17 cellular contexts compared by ENCODE assay signal in genomic region chr13:111130111-111130508, GRCh38.
"Had no signal": no experiment of that assay in that cellular context is flagged by ENCODE, and none has a peak within 500 bp of the region (broad histone marks: within the 10 kb centered on the region; RNA-seq: fewer than 3 reads in every experiment).

No MANE protein-coding gene starts in this region.

- H3K27me3 ChIP-seq: breast epithelium, thyroid gland had no signal

- H3K9me3 ChIP-seq: breast epithelium, lower lobe of right lung, thyroid gland had no signal

- H3K27ac ChIP-seq: breast epithelium, coronary artery, foreskin keratinocyte, lower lobe of right lung, thyroid gland had no signal

- H3K36me3 ChIP-seq: breast epithelium, lower lobe of right lung, thyroid gland had no signal

- ATAC-seq: activated T-cell treated with anti-CD3 and anti-CD28 coated beads, Interleukin-2, amount 50 U/mL, for 72 hours; foreskin keratinocyte; lower lobe of right lung had no signal

- H3K27me3 Mint-ChIP-seq: activated naive CD4-positive, alpha-beta T cell treated with anti-CD3 and anti-CD28 coated beads, Interleukin-2, amount 50 U/mL, for 24 hours had no signal

- H3K27ac Mint-ChIP-seq: activated naive CD4-positive, alpha-beta T cell treated with anti-CD3 and anti-CD28 coated beads, Interleukin-2, amount 50 U/mL, for 24 hours; activated T-cell treated with anti-CD3 and anti-CD28 coated beads, Interleukin-2, amount 50 U/mL, for 72 hours; natural killer cell treated with Interleukin-12 subunit alpha and Interleukin-12 subunit beta and Interleukin-15 and Interleukin-18, amount 100 ng/mL, for 72 hours had no signal

- H3K4me3 ChIP-seq: breast epithelium, coronary artery, lower lobe of right lung, thyroid gland had no signal

- FAIRE-seq: astrocyte, keratinocyte, TTC549 had no signal

- DNase-seq: activated CD4-positive, alpha-beta T cell treated with anti-CD3 and anti-CD28 coated beads, Interleukin-2, amount 50 U/mL, for 4 hours; activated effector memory CD4-positive, alpha-beta T cell treated with anti-CD3 and anti-CD28 coated beads, Interleukin-2, amount 50 U/mL, for 16 hours; activated T-cell treated with anti-CD3 and anti-CD28 coated beads, Interleukin-2, amount 50 U/mL, for 72 hours; foreskin keratinocyte; hippocampal formation; lower lobe of right lung; occipital lobe; stimulated activated naive CD4-positive, alpha-beta T cell; thyroid gland had no signal

- H3K9me3 Mint-ChIP-seq: activated naive CD4-positive, alpha-beta T cell treated with anti-CD3 and anti-CD28 coated beads, Interleukin-2, amount 50 U/mL, for 24 hours; activated T-cell treated with anti-CD3 and anti-CD28 coated beads, Interleukin-2, amount 50 U/mL, for 72 hours; mesothelial cell of epicardium; natural killer cell treated with Interleukin-12 subunit alpha and Interleukin-12 subunit beta and Interleukin-15 and Interleukin-18, amount 100 ng/mL, for 72 hours had no signal

- H3K4me3 Mint-ChIP-seq: activated naive CD4-positive, alpha-beta T cell treated with anti-CD3 and anti-CD28 coated beads, Interleukin-2, amount 50 U/mL, for 24 hours; activated T-cell treated with anti-CD3 and anti-CD28 coated beads, Interleukin-2, amount 50 U/mL, for 72 hours; mesothelial cell of epicardium; natural killer cell treated with Interleukin-12 subunit alpha and Interleukin-12 subunit beta and Interleukin-15 and Interleukin-18, amount 100 ng/mL, for 72 hours had no signal

- H3K4me1 Mint-ChIP-seq: activated naive CD4-positive, alpha-beta T cell treated with anti-CD3 and anti-CD28 coated beads, Interleukin-2, amount 50 U/mL, for 24 hours had no signal

- H3K4me1 ChIP-seq: breast epithelium, foreskin keratinocyte, lower lobe of right lung, thyroid gland had no signal
